1 cellular context compared by ENCODE assay signal in genomic region chr1:56517404-56518130, GRCh38.
TF ChIP-seq lines count a peak whose summit lies in the region.

No MANE protein-coding gene starts in this region.

TF ChIP-seq in K562, 482 proteins besides CTCF, POLR2A, EP300 and RAD21 (continued from another document and continues in another):
- TF ChIP-seq ZNF592 (IDR thresholded peaks at IDR 0.05) (no peak; the same call in 1 of the 2 replicates), ATF4 (CRISPR knock-in tag; IDR thresholded peaks at IDR 0.05) (no peak), FOSL1 (tag; conservative IDR thresholded peaks at IDR 0.05) (peak; percentile 63; the same call in 1 of the 2 replicates), HIVEP1 (CRISPR knock-in tag; IDR thresholded peaks at IDR 0.05) (no peak), ZNF561 (CRISPR knock-in tag; conservative IDR thresholded peaks at IDR 0.05) (no peak), EGR1 (conservative IDR thresholded peaks at IDR 0.05) (no peak), RB1 (IDR thresholded peaks at IDR 0.05; ENCODE audit: low read depth) (no peak), MECOM (CRISPR knock-in tag; IDR thresholded peaks at IDR 0.05) (no peak; the same call in 1 of the 2 replicates), ETV1 (tag; conservative IDR thresholded peaks at IDR 0.05; ENCODE audit: low read depth) (no peak), ZNF584 (CRISPR knock-in tag; IDR thresholded peaks at IDR 0.05; ENCODE audit: low read depth) (no peak), ZNF316 (IDR thresholded peaks at IDR 0.05) (peak; percentile 69), GATAD2B (IDR thresholded peaks at IDR 0.05; ENCODE audit: borderline replicate concordance) (no peak), CEBPZ (IDR thresholded peaks at IDR 0.05; ENCODE audit: borderline replicate concordance, low read depth, low read length) (no peak), ZNF354B (CRISPR knock-in tag; IDR thresholded peaks at IDR 0.05) (no peak), JUND (IDR thresholded peaks at IDR 0.05; ENCODE audit: borderline replicate concordance, low read depth, low read length) (peak; percentile 43; the same call in 1 of the 2 replicates), JUND (tag; IDR thresholded peaks at IDR 0.05; ENCODE audit: borderline replicate concordance, low read depth, low read length) (peak; percentile 66; the same call in 1 of the 3 replicates), ZNF699 (CRISPR knock-in tag; IDR thresholded peaks at IDR 0.05; ENCODE audit: insufficient replicate concordance) (no peak), BACH1 (tag; IDR thresholded peaks at IDR 0.05) (no peak), PHTF2 (CRISPR knock-in tag; IDR thresholded peaks at IDR 0.05) (no peak), ZNF280B (CRISPR knock-in tag; IDR thresholded peaks at IDR 0.05) (no peak), CHCHD3 (CRISPR knock-in tag; IDR thresholded peaks at IDR 0.05) (no peak), C11orf30 (IDR thresholded peaks at IDR 0.05; ENCODE audit: low read depth) (peak; percentile 73), NFE2 (IDR thresholded peaks at IDR 0.05; ENCODE audit: low read depth) (peak; percentile 77), MXI1 (IDR thresholded peaks at IDR 0.05; ENCODE audit: low read depth, low read length) (no peak), CXXC5 (CRISPR knock-in tag; IDR thresholded peaks at IDR 0.05) (no peak), ASH1L (IDR thresholded peaks at IDR 0.05; ENCODE audit: borderline replicate concordance, low read depth, partially characterized antibody) (no peak), POLR2AphosphoS5 (IDR thresholded peaks at IDR 0.05; ENCODE audit: control insufficient read depth, insufficient read depth, low read depth, low read length) (no peak), CHD7 (IDR thresholded peaks at IDR 0.05; ENCODE audit: low read depth, low read length) (no peak), STAG1 (CRISPR knock-in tag; IDR thresholded peaks at IDR 0.05; ENCODE audit: borderline replicate concordance) (no peak), FOXA1 (IDR thresholded peaks at IDR 0.05; ENCODE audit: borderline replicate concordance) (no peak), E2F3 (CRISPR knock-in tag; IDR thresholded peaks at IDR 0.05) (no peak), MNT (conservative IDR thresholded peaks at IDR 0.05) (no peak), SMAD4 (CRISPR knock-in tag; conservative IDR thresholded peaks at IDR 0.05) (no peak), ZNF57 (CRISPR knock-in tag; IDR thresholded peaks at IDR 0.05) (no peak), ZNF384 (IDR thresholded peaks at IDR 0.05; ENCODE audit: low read depth, low read length) (no peak), NRF1 (conservative IDR thresholded peaks at IDR 0.05 in 1 of 2, IDR thresholded peaks at IDR 0.05 in 1 of 2) (no peak)
